ENCODE assay signal across 1 cellular context in genomic region chr11:83007909-83008580, GRCh38.
TF ChIP-seq lines count a peak whose summit lies in the region.

No MANE protein-coding gene starts in this region.

TF ChIP-seq in K562, 482 proteins besides CTCF, POLR2A, EP300 and RAD21 (continued from another document and continues in another):
- TF ChIP-seq KAT2B (IDR thresholded peaks at IDR 0.05; ENCODE audit: low read depth, low read length) (no peak), POLR3G (IDR thresholded peaks at IDR 0.05; ENCODE audit: extremely low read depth, insufficient read length, insufficient replicate concordance) (no peak), BRF2 (IDR thresholded peaks at IDR 0.05; ENCODE audit: borderline replicate concordance, insufficient read depth, insufficient read length) (no peak), NCOA1 (IDR thresholded peaks at IDR 0.05; ENCODE audit: low read depth) (0 out of 2 replicates have a peak, but pooled peaks have one; percentile 73), MTA1 (IDR thresholded peaks at IDR 0.05; ENCODE audit: borderline replicate concordance) (no peak), RNF219 (CRISPR knock-in tag; IDR thresholded peaks at IDR 0.05) (no peak), ATF3 (IDR thresholded peaks at IDR 0.05) (no peak), ATF3 (CRISPR knock-in tag; conservative IDR thresholded peaks at IDR 0.05) (no peak), ZBED1 (IDR thresholded peaks at IDR 0.05) (no peak), ZBTB5 (IDR thresholded peaks at IDR 0.05) (no peak), ZZZ3 (IDR thresholded peaks at IDR 0.05) (no peak), BCLAF1 (IDR thresholded peaks at IDR 0.05; ENCODE audit: borderline replicate concordance in 1 of 2, control insufficient read depth in 1 of 2, low read depth in 2 of 2, low read length in 1 of 2) (no peak), TSHZ1 (CRISPR knock-in tag; IDR thresholded peaks at IDR 0.05) (no peak), TARDBP (IDR thresholded peaks at IDR 0.05) (peak; percentile 77; the same call in 1 of the 2 replicates), TFAP4 (CRISPR knock-in tag; IDR thresholded peaks at IDR 0.05; ENCODE audit: borderline replicate concordance) (peak; percentile 67; the same call in 1 of the 2 replicates), ZNF197 (CRISPR knock-in tag; IDR thresholded peaks at IDR 0.05; ENCODE audit: low read depth) (no peak), PML (IDR thresholded peaks at IDR 0.05; ENCODE audit: low read length) (peak; percentile 75), HNRNPLL (IDR thresholded peaks at IDR 0.05; ENCODE audit: low read depth, low read length, poor library complexity, severe bottlenecking) (no peak), HMGN3 (IDR thresholded peaks at IDR 0.05; ENCODE audit: borderline replicate concordance, extremely low read depth, insufficient read length, low read depth, low read length) (no peak), RBM14 (IDR thresholded peaks at IDR 0.05; ENCODE audit: borderline replicate concordance, insufficient read depth, low read depth, low read length) (no peak), HMBOX1 (IDR thresholded peaks at IDR 0.05) (no peak; the same call in 1 of the 2 replicates), ZMIZ1 (IDR thresholded peaks at IDR 0.05; ENCODE audit: low read depth in 2 of 2, low read length in 2 of 2) (peak in 1 of 2 experiments; percentile 82; a peak in 2 of 4 replicates), ZNF224 (CRISPR knock-in tag; IDR thresholded peaks at IDR 0.05) (no peak), IRF2 (CRISPR knock-in tag; IDR thresholded peaks at IDR 0.05) (no peak), STAT5A (IDR thresholded peaks at IDR 0.05; ENCODE audit: borderline replicate concordance, low read length) (peak; percentile 84), VEZF1 (CRISPR knock-in tag; IDR thresholded peaks at IDR 0.05) (peak; percentile 39; the same call in 1 of the 2 replicates), ZNF24 (IDR thresholded peaks at IDR 0.05) (peak; percentile 44; the same call in 1 of the 2 replicates), DACH1 (IDR thresholded peaks at IDR 0.05; ENCODE audit: partially characterized antibody) (peak; percentile 32), SMARCE1 (IDR thresholded peaks at IDR 0.05) (peak; percentile 88), TAL1 (IDR thresholded peaks at IDR 0.05) (peak; percentile 91), ZNF124 (CRISPR knock-in tag; IDR thresholded peaks at IDR 0.05) (no peak), POLR2AphosphoS2 (IDR thresholded peaks at IDR 0.05; ENCODE audit: low read length) (no peak), ARHGAP35 (IDR thresholded peaks at IDR 0.05; ENCODE audit: partially characterized antibody) (no peak), BHLHE40 (IDR thresholded peaks at IDR 0.05; ENCODE audit: low read length) (peak; percentile 70; the same call in 1 of the 2 replicates), HNRNPH1 (optimal IDR thresholded peaks at IDR 0.05; ENCODE audit: low read depth, low read length) (no peak), ZEB2 (IDR thresholded peaks at IDR 0.05) (peak; percentile 45; the same call in 1 of the 2 replicates), SLC30A9 (CRISPR knock-in tag; IDR thresholded peaks at IDR 0.05) (no peak)
